15 cellular contexts compared by ENCODE assay signal in genomic region chr12:40063424-40063823, GRCh38. TPM values are rescaled to one million over a fixed set of nuclear protein-coding genes. Genes with fewer than 3 reads are reported as not detected.
DNase-seq lines count a peak whose midpoint lies in the region; ATAC-seq and TF ChIP-seq lines count a peak whose summit lies in the region.
"Had no signal": no experiment of that assay in that cellular context is flagged by ENCODE, and none has a peak within 500 bp of the region (broad histone marks: within the 10 kb centered on the region; RNA-seq: fewer than 3 reads in every experiment).

No MANE protein-coding gene starts in this region.

- no peak for TF ChIP-seq EP300 in transverse colon (IDR thresholded peaks at IDR 0.05; ENCODE audit: low read depth)

- intact Hi-C loops in Right ventricle myocardium inferior (cut with DNase I) (loop anchor here (5.0 kb wide), 1 partner anchor 39 kb away; no protein-coding TSS in a partner anchor), left cardiac atrium (cut with DNase I) (no loop called here), transverse colon (cut with DNase I; ENCODE audit: low total_unique reads) (no loop called here)

- H3K4me1 ChIP-seq in right atrium auricular region, result peaks cover 0 to 26% of the 10 kb centered on the region in 2 donors
- H3K4me1 ChIP-seq in transverse colon, result peaks cover 0 to 27% (median 10%) of the 10 kb centered on the region in 4 donors
- H3K4me1 ChIP-seq: colonic mucosa, foreskin keratinocyte, uterus had no signal

- H3K9me3 ChIP-seq in right atrium auricular region, result no peaks in the 10 kb centered on the region
- no peaks in the 10 kb centered on the region for H3K9me3 ChIP-seq in transverse colon
- H3K9me3 ChIP-seq: colonic mucosa, uterus had no signal

- 40 to 51% methylated on average over 5 of the region's 5 CpGs for WGBS in transverse colon (ENCODE audit: low coverage in 1 of 2), 2 donors

- H3K36me3 ChIP-seq in right atrium auricular region (no peaks in the 10 kb centered on the region), transverse colon (no peaks in the 10 kb centered on the region)
- H3K36me3 ChIP-seq: colonic mucosa, uterus had no signal

- H3K4me3 ChIP-seq in right atrium auricular region, result peak overlapping the region in 1 of 2 donors; percentile 18
- no peak overlapping the region for H3K4me3 ChIP-seq in transverse colon
- H3K4me3 ChIP-seq: colonic mucosa, uterus had no signal

- TF ChIP-seq POLR2A in transverse colon (IDR thresholded peaks at IDR 0.05), result no peak

- TF ChIP-seq CTCF in right atrium auricular region (IDR thresholded peaks at IDR 0.05) (no peak), transverse colon (IDR thresholded peaks at IDR 0.05) (no peak)

- H3K27me3 ChIP-seq in right atrium auricular region, result no peaks in the 10 kb centered on the region
- no peaks in the 10 kb centered on the region for H3K27me3 ChIP-seq in transverse colon
- H3K27me3 ChIP-seq: colonic mucosa, foreskin keratinocyte, uterus had no signal

- ATAC-seq in Right ventricle myocardium inferior, result peak; percentile 75
- ATAC-seq in left cardiac atrium, result peak; percentile 57 to 61
- ATAC-seq in HG02840 (IDR thresholded peaks at IDR 0.05; ENCODE audit: low FRiP score, unreplicated experiment), result no peak
- ATAC-seq: activated CD8-positive, alpha-beta memory T cell treated with anti-CD3 and anti-CD28 coated beads, Interleukin-2, amount 10 ng/mL, durations not matched to agents 7 days and 5 days; activated naive CD4-positive, alpha-beta T cell treated with anti-CD3 and anti-CD28 coated beads, Interleukin-2, amount 50 U/mL, for 72 hours; natural killer cell treated with Interleukin-12 subunit alpha and Interleukin-12 subunit beta and Interleukin-15 and Interleukin-18, amount 100 ng/mL, for 72 hours had no signal

- in situ Hi-C loops in transverse colon (cut with MboI; ENCODE audit: low pct_ligation_motif_present in 1 of 4, low pct_unique_long_range_greater_than_20kb in 1 of 4, low sequenced_read_pairs in 3 of 4), result no loop called here

- DNase-seq in Right ventricle myocardium inferior (ENCODE audit: missing footprints), result no peak
- DNase-seq in right atrium auricular region (ENCODE audit: low spot score), result no peak
- peak; percentile 78 to 83 for DNase-seq in SHP77 (lab: John Stamatoyannopoulos, UW)
- DNase-seq in left cardiac atrium, result no peak
- DNase-seq in transverse colon, result no peak
- no peak for DNase-seq in HUDEP-2 (lab: John Stamatoyannopoulos, UW; ENCODE audit: unreplicated experiment in 76 of 76)
- DNase-seq in NK-92 (lab: John Stamatoyannopoulos, UW; ENCODE audit: unreplicated experiment), result no peak
- DNase-seq: activated CD8-positive, alpha-beta memory T cell treated with anti-CD3 and anti-CD28 coated beads, Interleukin-2, amount 10 ng/mL, durations not matched to agents 7 days and 5 days; colonic mucosa; DMS53; foreskin keratinocyte; uterus had no signal

- peak overlapping the region in 1 of 2 donors; percentile 49 for H3K27ac ChIP-seq in right atrium auricular region
- H3K27ac ChIP-seq in transverse colon, result peak overlapping the region in 3 of 4 donors; percentile 4 to 52 (median 25)
- H3K27ac ChIP-seq: colonic mucosa, foreskin keratinocyte, uterus had no signal

RNA-seq across cellular contexts. Expression of gene SLC2A13, which starts 42.5 kb away (rescaled TPM):
- 6.3 TPM for total RNA-seq in Right ventricle myocardium inferior
- total RNA-seq in right atrium auricular region, result 10 to 100 TPM in 1 of 2 donors, 1 to 10 TPM in 1; 8.8 to 14.6 TPM
- total RNA-seq in left cardiac atrium, result 10 to 100 TPM in 1 of 2 donors, 1 to 10 TPM in 1; 6.4 to 16.3 TPM
- total RNA-seq in transverse colon, result 10 to 100 TPM; 31.8 to 70.7 (median 46.8) TPM

Comparison
In these comparisons a context has a peak if more than half of its experiments do, and no peak if none do; other contexts are left out.
1. DNase-seq: peak in SHP77 (2 of 2); none in Right ventricle myocardium inferior (single experiment), right atrium auricular region (single experiment), left cardiac atrium (single experiment), transverse colon (single experiment), HUDEP-2 (0 of 76) and NK-92 (single experiment).